Comparison of ENCODE assay signal across 14 cellular contexts in genomic region chr17:30559656-30560055, GRCh38.
DNase-seq lines count a peak whose midpoint lies in the region; ATAC-seq and TF ChIP-seq lines count a peak whose summit lies in the region.
"Had no signal": no experiment of that assay in that cellular context is flagged by ENCODE, and none has a peak within 500 bp of the region (broad histone marks: within the 10 kb centered on the region; RNA-seq: fewer than 3 reads in every experiment).

No MANE protein-coding gene starts in this region.

- H3K27ac Mint-ChIP-seq in endodermal cell (no peak overlapping the region), osteocyte (ENCODE audit: unreplicated experiment) (no peak overlapping the region)
- H3K27ac Mint-ChIP-seq: CD4-positive, alpha-beta T cell had no signal

- H3K27me3 Mint-ChIP-seq in endodermal cell (ENCODE audit: insufficient read depth) = peaks cover 4% of the 10 kb centered on the region
- H3K27me3 Mint-ChIP-seq in osteocyte (ENCODE audit: unreplicated experiment) = peaks cover 17% of the 10 kb centered on the region
- H3K27me3 Mint-ChIP-seq: CD4-positive, alpha-beta T cell had no signal

- intact Hi-C loops in upper lobe of right lung (cut with DNase I) (no loop called here), right lobe of liver (cut with DNase I) (no loop called here)

- H3K36me3 Mint-ChIP-seq in endodermal cell (ENCODE audit: low read depth) (no peaks in the 10 kb centered on the region), osteocyte (ENCODE audit: unreplicated experiment) (no peaks in the 10 kb centered on the region)

- H3K4me3 Mint-ChIP-seq in endodermal cell = no peak overlapping the region
- no peak overlapping the region for H3K4me3 Mint-ChIP-seq in osteocyte (ENCODE audit: unreplicated experiment)
- H3K4me3 Mint-ChIP-seq: CD4-positive, alpha-beta T cell had no signal

- 96 to 97% methylated on average over 6 to 7 of the region's 7 CpGs for WGBS in endodermal cell (ENCODE audit: insufficient coverage in 1 of 2, insufficient read length in 1 of 2), 2 experiments
- WGBS in right lobe of liver (ENCODE audit: insufficient coverage, low coverage, low lambda C conversion rate, missing lambda C conversion rate) = 100% methylated on average over 3 of the region's 7 CpGs

- DNase-seq in coronary artery (ENCODE audit: low spot score) (peak; percentile 62), endodermal cell (peak; percentile 35), osteocyte (ENCODE audit: extremely low spot score, unreplicated experiment) (peak; percentile 74), upper lobe of right lung (peak; percentile 50), SIG-M5 (lab: John Stamatoyannopoulos, UW) (no peak), AG08396 (ENCODE audit: low spot score) (no peak), right lobe of liver (no peak)
- DNase-seq: ACHN, AML-193, Caco-2, GM23248 had no signal

- peaks cover 17% of the 10 kb centered on the region for H3K4me1 Mint-ChIP-seq in endodermal cell
- H3K4me1 Mint-ChIP-seq in osteocyte (ENCODE audit: unreplicated experiment) = no peaks in the 10 kb centered on the region

- no peaks in the 10 kb centered on the region for H3K4me1 ChIP-seq in endodermal cell (ENCODE audit: control insufficient read depth, insufficient read depth, low read length)
- no peaks in the 10 kb centered on the region for H3K4me1 ChIP-seq in upper lobe of right lung
- H3K4me1 ChIP-seq in right lobe of liver = no peaks in the 10 kb centered on the region
- H3K4me1 ChIP-seq: HAP-1 had no signal

- no peaks in the 10 kb centered on the region for H3K36me3 ChIP-seq in endodermal cell (ENCODE audit: control insufficient read depth, insufficient read depth, low read length)
- H3K36me3 ChIP-seq in upper lobe of right lung = no peaks in the 10 kb centered on the region
- H3K36me3 ChIP-seq in right lobe of liver = no peaks in the 10 kb centered on the region
- H3K36me3 ChIP-seq: HAP-1 had no signal

- no peak for TF ChIP-seq POLR2A in right lobe of liver (IDR thresholded peaks at IDR 0.05)

- H3K9me3 ChIP-seq in endodermal cell (ENCODE audit: control insufficient read depth, low read length) = no peaks in the 10 kb centered on the region
- no peaks in the 10 kb centered on the region for H3K9me3 ChIP-seq in upper lobe of right lung
- H3K9me3 ChIP-seq in right lobe of liver = no peaks in the 10 kb centered on the region
- H3K9me3 ChIP-seq: Caco-2, HAP-1 had no signal

- no peak overlapping the region for H3K9ac ChIP-seq in endodermal cell (ENCODE audit: extremely low read depth, low read length, poor library complexity, severe bottlenecking)
- H3K9ac ChIP-seq: GM23248 had no signal

- ATAC-seq in upper lobe of right lung = no peak
- no peak for ATAC-seq in right lobe of liver

- H3K9me3 Mint-ChIP-seq in endodermal cell (no peaks in the 10 kb centered on the region), osteocyte (ENCODE audit: unreplicated experiment) (no peaks in the 10 kb centered on the region)
- H3K9me3 Mint-ChIP-seq: CD4-positive, alpha-beta T cell had no signal

- H3K27ac ChIP-seq in coronary artery (no peak overlapping the region), endodermal cell (ENCODE audit: low read depth, low read length) (no peak overlapping the region), upper lobe of right lung (no peak overlapping the region), right lobe of liver (no peak overlapping the region)
- H3K27ac ChIP-seq: C4-2B, GM23248 had no signal

- TF ChIP-seq CTCF in coronary artery (IDR thresholded peaks at IDR 0.05) (no peak), endodermal cell (conservative IDR thresholded peaks at IDR 0.05) (no peak), osteocyte (IDR thresholded peaks at IDR 0.05) (no peak), upper lobe of right lung (IDR thresholded peaks at IDR 0.05) (no peak), right lobe of liver (IDR thresholded peaks at IDR 0.05) (no peak)

- H3K4me3 ChIP-seq in coronary artery (no peak overlapping the region), endodermal cell (ENCODE audit: low read length) (no peak overlapping the region), upper lobe of right lung (no peak overlapping the region), right lobe of liver (no peak overlapping the region)
- H3K4me3 ChIP-seq: GM23248, HAP-1 had no signal

- H3K27me3 ChIP-seq in endodermal cell (ENCODE audit: control insufficient read depth, insufficient read depth, low read length, poor library complexity, severe bottlenecking) = no peaks in the 10 kb centered on the region
- no peaks in the 10 kb centered on the region for H3K27me3 ChIP-seq in upper lobe of right lung
- no peaks in the 10 kb centered on the region for H3K27me3 ChIP-seq in right lobe of liver

Comparison
In these comparisons a context has a peak if more than half of its experiments do, and no peak if none do; other contexts are left out.
1. DNase-seq: peak in coronary artery (single experiment), endodermal cell (single experiment), osteocyte (single experiment) and upper lobe of right lung (single experiment); none in SIG-M5 (single experiment), AG08396 (single experiment) and right lobe of liver (0 of 3).